11 cellular contexts compared by ENCODE assay signal in the genomic region with DNA sequence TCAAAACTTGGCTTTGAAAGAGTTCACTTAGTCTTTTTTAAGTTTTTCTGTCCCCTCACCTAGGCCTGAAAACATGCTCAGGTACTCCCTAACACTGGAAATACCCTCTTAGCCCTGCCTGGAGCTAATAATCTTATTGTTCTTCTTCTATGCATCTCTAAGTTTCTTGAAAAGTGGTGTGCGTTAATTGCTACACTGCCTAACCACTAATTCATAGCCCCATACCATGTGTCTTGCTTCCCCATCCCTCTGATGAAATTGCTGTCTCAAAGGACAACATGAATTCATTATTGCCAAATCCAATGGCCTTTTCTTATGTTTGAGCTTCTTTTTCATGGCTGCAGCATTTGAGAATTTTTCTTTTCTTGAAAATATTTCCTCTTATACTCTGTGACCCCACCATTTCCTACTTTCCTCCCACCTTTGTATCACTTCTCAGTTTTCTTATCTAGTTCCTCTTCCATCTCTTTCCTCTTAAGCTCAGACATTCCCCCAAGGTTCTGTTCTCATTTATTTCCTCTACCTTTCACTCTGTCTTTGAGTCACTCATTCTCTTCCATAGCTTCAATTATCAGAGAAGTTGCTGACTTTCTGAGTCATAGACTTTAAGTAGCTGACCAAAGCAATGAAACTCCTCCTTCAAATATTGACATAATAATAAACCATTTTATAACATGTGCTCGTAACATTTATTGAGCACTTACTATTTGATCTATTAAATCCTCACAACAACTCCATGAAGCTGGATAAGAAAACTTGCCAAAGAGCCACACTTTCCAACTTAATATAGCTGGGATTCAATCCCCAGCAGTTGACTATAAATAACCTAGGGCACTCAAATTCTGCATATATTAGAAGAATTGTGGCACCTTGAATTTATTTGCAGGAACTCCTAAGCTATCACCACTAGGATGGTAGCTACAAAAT. TPM values are rescaled to one million over a fixed set of nuclear protein-coding genes. Genes with fewer than 3 reads are reported as not detected.
A peak's percentile ranks its signal among the peaks of the same experiment; 100 is the strongest.
DNase-seq lines count a peak whose midpoint lies in the region; ATAC-seq, FAIRE-seq and TF ChIP-seq lines count a peak whose summit lies in the region.
"Had no signal": no experiment of that assay in that cellular context is flagged by ENCODE, and none has a peak within 500 bp of the region (broad histone marks: within the 10 kb centered on the region; RNA-seq: fewer than 3 reads in every experiment).

No MANE protein-coding gene starts in this region.

- TF ChIP-seq EP300 in ovary (IDR thresholded peaks at IDR 0.05), result no peak

- POLR2A ChIA-PET in activated CD8-positive, alpha-beta T cell treated with anti-CD3 and anti-CD28 coated beads for 36 hours (lab: Charles Lee), result interaction anchor here (0.7 kb wide), 1 partner anchor 15 kb away, joined by 3 read pairs; no protein-coding TSS in a partner anchor
- POLR2A ChIA-PET in activated CD8-positive, alpha-beta T cell treated with anti-CD3 and anti-CD28 coated beads, Interleukin-2, amount 10 ng/mL, durations not matched to agents 7 days and 5 days (lab: Charles Lee), result no interaction called here

- TF ChIP-seq CTCF in activated CD8-positive, alpha-beta T cell treated with anti-CD3 and anti-CD28 coated beads for 36 hours (IDR thresholded peaks at IDR 0.05), result no peak
- no peak for TF ChIP-seq CTCF in RWPE2 (IDR thresholded peaks at IDR 0.05; ENCODE audit: poor library complexity, severe bottlenecking)
- no peak for TF ChIP-seq CTCF in ovary (IDR thresholded peaks at IDR 0.05)
- no peak for TF ChIP-seq CTCF in kidney (IDR thresholded peaks at IDR 0.05; ENCODE audit: borderline replicate concordance, extremely low read depth, insufficient read depth)

- 96 to 99% (median 97%) methylated on average over 2 of the region's 2 CpGs for WGBS in ovary, 3 donors

- H3K4me1 ChIP-seq in RWPE2 (ENCODE audit: insufficient read depth, poor library complexity, severe bottlenecking), result peaks cover 20% of the 10 kb centered on the region
- no peaks in the 10 kb centered on the region for H3K4me1 ChIP-seq in ovary (ENCODE audit: insufficient read depth)
- H3K4me1 ChIP-seq in kidney (ENCODE audit: control insufficient read depth in 1 of 2, insufficient read depth in 1 of 2, low read depth in 1 of 2, low read length in 2 of 2), result no peaks in the 10 kb centered on the region

- no peak overlapping the region for H3K9ac ChIP-seq in kidney (ENCODE audit: low read length in 2 of 2)

- peaks cover 12% of the 10 kb centered on the region for H3K4me1 Mint-ChIP-seq in activated CD8-positive, alpha-beta T cell treated with anti-CD3 and anti-CD28 coated beads for 36 hours (ENCODE audit: low read depth)
- H3K4me1 Mint-ChIP-seq in activated CD8-positive, alpha-beta T cell treated with anti-CD3 and anti-CD28 coated beads, Interleukin-2, amount 10 ng/mL, durations not matched to agents 7 days and 5 days (ENCODE audit: low read depth), result peaks cover 5% of the 10 kb centered on the region
- peaks cover 14 to 17% of the 10 kb centered on the region in 2 donors for H3K4me1 Mint-ChIP-seq in stimulated activated naive B cell treated with anti-CD40 and anti-IgM and Interleukin-4, amounts not matched to agents 10 μg/mL and 1 μg/mL and 100 μg/mL, for 72 hours

- H3K27ac ChIP-seq in RWPE2 (ENCODE audit: poor library complexity, severe bottlenecking), result no peak overlapping the region
- H3K27ac ChIP-seq in ovary, result no peak overlapping the region
- no peak overlapping the region for H3K27ac ChIP-seq in kidney (ENCODE audit: low read depth in 2 of 2, low read length in 2 of 2)
- H3K27ac ChIP-seq: 22Rv1, skin epidermis had no signal

- no peak for DNase-seq in activated CD8-positive, alpha-beta T cell treated with anti-CD3 and anti-CD28 coated beads for 36 hours
- DNase-seq in activated CD8-positive, alpha-beta T cell treated with anti-CD3 and anti-CD28 coated beads, Interleukin-2, amount 10 ng/mL, durations not matched to agents 7 days and 5 days, result no peak
- DNase-seq in RWPE2 (ENCODE audit: low spot score), result no peak
- DNase-seq in stimulated activated naive B cell treated with anti-CD40 and anti-IgM and Interleukin-4, amounts not matched to agents 10 μg/mL and 1 μg/mL and 100 μg/mL, for 72 hours, result no peak
- no peak for DNase-seq in ovary
- DNase-seq in HTR-8/SVneo (ENCODE audit: insufficient read length, low spot score), result no peak
- no peak for DNase-seq in kidney
- DNase-seq: NCI-H1436 treated with DMSO at 0.1 percent for 48 hours had no signal

- no peaks in the 10 kb centered on the region for H3K27me3 Mint-ChIP-seq in activated CD8-positive, alpha-beta T cell treated with anti-CD3 and anti-CD28 coated beads for 36 hours
- no peaks in the 10 kb centered on the region for H3K27me3 Mint-ChIP-seq in activated CD8-positive, alpha-beta T cell treated with anti-CD3 and anti-CD28 coated beads, Interleukin-2, amount 10 ng/mL, durations not matched to agents 7 days and 5 days (ENCODE audit: low read depth)
- no peaks in the 10 kb centered on the region for H3K27me3 Mint-ChIP-seq in stimulated activated naive B cell treated with anti-CD40 and anti-IgM and Interleukin-4, amounts not matched to agents 10 μg/mL and 1 μg/mL and 100 μg/mL, for 72 hours

- H3K9me3 ChIP-seq in RWPE2 (ENCODE audit: severe bottlenecking) (no peaks in the 10 kb centered on the region), ovary (no peaks in the 10 kb centered on the region), kidney (ENCODE audit: control insufficient read depth in 1 of 2, low read length in 2 of 2) (no peaks in the 10 kb centered on the region)

- TF ChIP-seq POLR2A in ovary (IDR thresholded peaks at IDR 0.05), result no peak

- intact Hi-C loops in activated CD8-positive, alpha-beta T cell treated with anti-CD3 and anti-CD28 coated beads for 36 hours (cut with micrococcal nuclease), result no loop called here
- intact Hi-C loops in ovary (cut with DNase I) (no loop called here), kidney (cut with DNase I) (no loop called here)

- peak overlapping the region; percentile 22 for H3K27ac Mint-ChIP-seq in activated CD8-positive, alpha-beta T cell treated with anti-CD3 and anti-CD28 coated beads for 36 hours
- no peak overlapping the region for H3K27ac Mint-ChIP-seq in activated CD8-positive, alpha-beta T cell treated with anti-CD3 and anti-CD28 coated beads, Interleukin-2, amount 10 ng/mL, durations not matched to agents 7 days and 5 days
- peak overlapping the region; percentile 60 for H3K27ac Mint-ChIP-seq in stimulated activated naive B cell treated with anti-CD40 and anti-IgM and Interleukin-4, amounts not matched to agents 10 μg/mL and 1 μg/mL and 100 μg/mL, for 72 hours

- FAIRE-seq in HTR-8/SVneo (lab: Jason Lieb, UNC) (no peak), kidney (lab: Jason Lieb, UNC) (no peak)

- H3K36me3 ChIP-seq in RWPE2 (ENCODE audit: low read depth) (no peaks in the 10 kb centered on the region), ovary (no peaks in the 10 kb centered on the region), kidney (ENCODE audit: control insufficient read depth in 1 of 2, insufficient read depth in 2 of 2, low read length in 2 of 2) (no peaks in the 10 kb centered on the region)

- no peak for ATAC-seq in activated CD8-positive, alpha-beta T cell treated with anti-CD3 and anti-CD28 coated beads for 36 hours
- no peak for ATAC-seq in activated CD8-positive, alpha-beta T cell treated with anti-CD3 and anti-CD28 coated beads, Interleukin-2, amount 10 ng/mL, durations not matched to agents 7 days and 5 days
- ATAC-seq in HG03135 (IDR thresholded peaks at IDR 0.05; ENCODE audit: unreplicated experiment) (peak; percentile 63), RWPE2 (ENCODE audit: low read depth) (peak; percentile 44; the same call in 1 of the 3 replicates)
- ATAC-seq in stimulated activated naive B cell treated with anti-CD40 and anti-IgM and Interleukin-4, amounts not matched to agents 10 μg/mL and 1 μg/mL and 100 μg/mL, for 72 hours (replicated peaks), result peak; percentile 97

- H3K27me3 ChIP-seq in RWPE2 (ENCODE audit: insufficient read depth, poor library complexity, severe bottlenecking) (no peaks in the 10 kb centered on the region), ovary (no peaks in the 10 kb centered on the region)

- H3K4me3 ChIP-seq in RWPE2 (ENCODE audit: severe bottlenecking), result no peak overlapping the region
- H3K4me3 ChIP-seq in ovary, result no peak overlapping the region
- H3K4me3 ChIP-seq in kidney (ENCODE audit: low read length in 2 of 2), result no peak overlapping the region
- H3K4me3 ChIP-seq: skin epidermis had no signal

- H3K4me3 Mint-ChIP-seq in activated CD8-positive, alpha-beta T cell treated with anti-CD3 and anti-CD28 coated beads for 36 hours, result no peak overlapping the region
- H3K4me3 Mint-ChIP-seq in activated CD8-positive, alpha-beta T cell treated with anti-CD3 and anti-CD28 coated beads, Interleukin-2, amount 10 ng/mL, durations not matched to agents 7 days and 5 days, result no peak overlapping the region
- H3K4me3 Mint-ChIP-seq in stimulated activated naive B cell treated with anti-CD40 and anti-IgM and Interleukin-4, amounts not matched to agents 10 μg/mL and 1 μg/mL and 100 μg/mL, for 72 hours, result peak overlapping the region; percentile 0 to 23

- no peaks in the 10 kb centered on the region for H3K36me3 Mint-ChIP-seq in activated CD8-positive, alpha-beta T cell treated with anti-CD3 and anti-CD28 coated beads for 36 hours (ENCODE audit: low read depth)
- peaks cover 3% of the 10 kb centered on the region for H3K36me3 Mint-ChIP-seq in activated CD8-positive, alpha-beta T cell treated with anti-CD3 and anti-CD28 coated beads, Interleukin-2, amount 10 ng/mL, durations not matched to agents 7 days and 5 days (ENCODE audit: low read depth)
- peaks cover 3 to 5% of the 10 kb centered on the region in 2 donors for H3K36me3 Mint-ChIP-seq in stimulated activated naive B cell treated with anti-CD40 and anti-IgM and Interleukin-4, amounts not matched to agents 10 μg/mL and 1 μg/mL and 100 μg/mL, for 72 hours

- H3K9me3 Mint-ChIP-seq in activated CD8-positive, alpha-beta T cell treated with anti-CD3 and anti-CD28 coated beads for 36 hours, result peaks cover 5% of the 10 kb centered on the region
- peaks cover 4% of the 10 kb centered on the region for H3K9me3 Mint-ChIP-seq in activated CD8-positive, alpha-beta T cell treated with anti-CD3 and anti-CD28 coated beads, Interleukin-2, amount 10 ng/mL, durations not matched to agents 7 days and 5 days (ENCODE audit: insufficient read depth)
- H3K9me3 Mint-ChIP-seq in stimulated activated naive B cell treated with anti-CD40 and anti-IgM and Interleukin-4, amounts not matched to agents 10 μg/mL and 1 μg/mL and 100 μg/mL, for 72 hours, result peaks cover 4 to 5% of the 10 kb centered on the region in 2 donors

- CTCF ChIA-PET in activated CD8-positive, alpha-beta T cell treated with anti-CD3 and anti-CD28 coated beads for 36 hours (lab: Charles Lee), result interaction anchor here (0.8 to 2.3 kb wide), 4 partner anchors 9 to 32 kb away, joined by 3 to 9 read pairs (median 4); no protein-coding TSS in a partner anchor
- CTCF ChIA-PET in activated CD8-positive, alpha-beta T cell treated with anti-CD3 and anti-CD28 coated beads, Interleukin-2, amount 10 ng/mL, durations not matched to agents 7 days and 5 days (lab: Charles Lee), result interaction anchor here (0.7 to 1.0 kb wide), 4 partner anchors 14 to 56 kb away, joined by 3 to 5 read pairs (median 4); no protein-coding TSS in a partner anchor

RNA-seq across cellular contexts. Expression of a gene that starts 35.5 kb away (rescaled TPM):
- not detected for total RNA-seq in activated CD8-positive, alpha-beta T cell treated with anti-CD3 and anti-CD28 coated beads for 36 hours
- not detected for total RNA-seq in activated CD8-positive, alpha-beta T cell treated with anti-CD3 and anti-CD28 coated beads, Interleukin-2, amount 10 ng/mL, durations not matched to agents 7 days and 5 days
- total RNA-seq in ovary (not detected), kidney (1.9 TPM)
- polyA plus RNA-seq in ovary (not detected), kidney (ENCODE audit: insufficient read depth, low read depth, low replicate concordance) (102 TPM)

Comparison
In these comparisons a context has a peak if more than half of its experiments do, and no peak if none do; other contexts are left out.
1. ATAC-seq: peak in HG03135 (single experiment), RWPE2 (single experiment) and stimulated activated naive B cell treated with anti-CD40 and anti-IgM and Interleukin-4, amounts not matched to agents 10 μg/mL and 1 μg/mL and 100 μg/mL, for 72 hours (2 of 2); none in activated CD8-positive, alpha-beta T cell treated with anti-CD3 and anti-CD28 coated beads for 36 hours (single experiment) and activated CD8-positive, alpha-beta T cell treated with anti-CD3 and anti-CD28 coated beads, Interleukin-2, amount 10 ng/mL, durations not matched to agents 7 days and 5 days (single experiment).
2. H3K4me3 Mint-ChIP-seq: peak in stimulated activated naive B cell treated with anti-CD40 and anti-IgM and Interleukin-4, amounts not matched to agents 10 μg/mL and 1 μg/mL and 100 μg/mL, for 72 hours (2 of 2); none in activated CD8-positive, alpha-beta T cell treated with anti-CD3 and anti-CD28 coated beads for 36 hours (single experiment) and activated CD8-positive, alpha-beta T cell treated with anti-CD3 and anti-CD28 coated beads, Interleukin-2, amount 10 ng/mL, durations not matched to agents 7 days and 5 days (single experiment).